In the genomic region with DNA sequence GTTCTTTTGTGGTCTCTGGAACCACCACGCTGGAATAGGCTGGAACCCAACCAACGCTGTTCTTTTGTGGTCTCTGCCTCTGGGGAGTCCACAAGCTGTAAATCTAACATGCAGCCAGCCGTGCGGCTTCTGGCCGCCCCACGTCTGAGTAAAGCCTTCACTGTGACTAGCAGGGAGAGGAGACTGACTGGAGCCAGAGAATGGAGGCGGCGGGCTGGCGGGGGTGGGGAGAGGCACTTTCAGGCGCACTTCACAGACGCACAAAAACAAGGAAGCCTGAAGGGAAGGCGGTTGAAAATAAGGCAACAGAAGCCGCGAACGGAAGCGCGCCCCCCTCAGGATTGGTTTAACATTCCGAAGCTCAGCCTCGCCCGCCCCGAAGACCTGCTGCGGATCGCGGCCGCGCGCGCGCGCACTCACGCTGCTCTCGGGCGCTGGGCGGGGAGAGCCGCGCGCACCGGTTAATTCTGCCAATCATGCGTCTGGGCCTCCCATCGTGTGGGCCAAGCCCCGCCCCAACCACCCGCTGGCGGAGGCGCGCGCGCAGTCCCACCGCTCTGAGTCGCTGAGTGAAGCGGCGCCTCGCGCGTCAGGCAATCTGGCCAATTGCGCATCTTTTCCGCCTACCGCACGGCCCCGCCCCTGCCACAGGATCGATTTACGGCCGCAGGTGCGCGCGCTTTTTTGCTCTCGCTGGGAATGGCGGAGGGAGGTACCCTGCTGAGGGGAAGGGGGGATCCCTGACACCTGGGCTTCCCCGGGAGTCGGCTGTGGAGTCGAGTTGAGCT, we compare ENCODE assay signal across 8 cellular contexts. TPM values are rescaled to one million over a fixed set of nuclear protein-coding genes. Genes with fewer than 3 reads are reported as not detected.
DNase-seq lines count a peak whose midpoint lies in the region; ATAC-seq and TF ChIP-seq lines count a peak whose summit lies in the region.

A gene with protein sequence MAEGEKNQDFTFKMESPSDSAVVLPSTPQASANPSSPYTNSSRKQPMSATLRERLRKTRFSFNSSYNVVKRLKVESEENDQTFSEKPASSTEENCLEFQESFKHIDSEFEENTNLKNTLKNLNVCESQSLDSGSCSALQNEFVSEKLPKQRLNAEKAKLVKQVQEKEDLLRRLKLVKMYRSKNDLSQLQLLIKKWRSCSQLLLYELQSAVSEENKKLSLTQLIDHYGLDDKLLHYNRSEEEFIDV (plus strand): TSS at position 687 of the 788 bp plus-strand sequence. CDS start 13 bp downstream, at position 700.

- H3K27ac ChIP-seq in CD4-positive, alpha-beta T cell (ENCODE audit: low read depth, low read length) = peak within 1 kb of the TSS; percentile 100
- H3K27ac ChIP-seq in left lung = peak within 1 kb of the TSS; percentile 98 to 100

- H3K4me1 ChIP-seq in left lung = peaks cover 4 to 23% of the 10 kb centered on the region in 2 donors

- DNase-seq in CD4-positive, alpha-beta T cell = peak; percentile 97 to 100 (median 98)
- DNase-seq in NCI-H774 (lab: John Stamatoyannopoulos, UW) (peak; percentile 91), left lung (peak; percentile 99 to 100)
- peak; percentile 98 to 99 for DNase-seq in activated CD4-positive, alpha-beta T cell treated with anti-CD3 and anti-CD28 coated beads, Interleukin-2, amount 50 U/mL, for 4 hours
- DNase-seq in stimulated activated CD4-positive, alpha-beta T cell treated with anti-CD3 and anti-CD28 coated beads, Interleukin-2, amount 100 ng/mL, for 48 hours = peak; percentile 96 to 97

- peak; percentile 89 for ATAC-seq in CD4-positive, alpha-beta T cell (ENCODE audit: poor library complexity)
- ATAC-seq in GM19397 (IDR thresholded peaks at IDR 0.05; ENCODE audit: unreplicated experiment) (peak; percentile 94), HG03571 (IDR thresholded peaks at IDR 0.05; ENCODE audit: unreplicated experiment) (peak; percentile 90), left lung (peak; percentile 91)

- H3K27me3 Mint-ChIP-seq in CD4-positive, alpha-beta T cell = no peaks in the 10 kb centered on the region
- no peaks in the 10 kb centered on the region for H3K27me3 Mint-ChIP-seq in dendritic cell treated with granulocyte-macrophage colony-stimulating factor and Interleukin-4, amounts not matched to agents 40 ng/mL and 50 ng/mL, for 4 days

- H3K27me3 ChIP-seq in CD4-positive, alpha-beta T cell (ENCODE audit: control insufficient read depth, insufficient read depth, low read length) = no peaks in the 10 kb centered on the region
- no peaks in the 10 kb centered on the region for H3K27me3 ChIP-seq in left lung

- CTCF ChIA-PET in CD4-positive, alpha-beta T cell (lab: Charles Lee) = interaction anchor here (0.6 to 3.5 kb wide), 23 partner anchors 8 to 459 kb away, joined by 3 to 13 read pairs (median 4); no protein-coding TSS in a partner anchor

- POLR2A ChIA-PET in CD4-positive, alpha-beta T cell (lab: Charles Lee) = interaction anchor here (0.6 to 3.9 kb wide), 42 partner anchors 9 to 929 kb away, joined by 3 to 45 read pairs (median 5); partner anchors contain the start of genes GSTO1, GSTO2, ITPRIP and NT5C2

- peaks cover 37% of the 10 kb centered on the region for H3K4me1 Mint-ChIP-seq in CD4-positive, alpha-beta T cell (ENCODE audit: low read depth)
- peaks cover 14% of the 10 kb centered on the region for H3K4me1 Mint-ChIP-seq in dendritic cell treated with granulocyte-macrophage colony-stimulating factor and Interleukin-4, amounts not matched to agents 40 ng/mL and 50 ng/mL, for 4 days (ENCODE audit: low read depth)

- no peaks in the 10 kb centered on the region for H3K9me3 ChIP-seq in CD4-positive, alpha-beta T cell (ENCODE audit: control insufficient read depth, low read length)
- H3K9me3 ChIP-seq in left lung = no peaks in the 10 kb centered on the region

- H3K27ac Mint-ChIP-seq in CD4-positive, alpha-beta T cell = peak within 1 kb of the TSS; percentile 100
- peak within 1 kb of the TSS; percentile 97 for H3K27ac Mint-ChIP-seq in dendritic cell treated with granulocyte-macrophage colony-stimulating factor and Interleukin-4, amounts not matched to agents 40 ng/mL and 50 ng/mL, for 4 days

- intact Hi-C loops in CD4-positive, alpha-beta T cell (cut with DNase I, micrococcal nuclease) = loop anchor here (1.0 to 10.0 kb wide), 8 partner anchors 111 to 927 kb away; partner anchors contain the start of genes CFAP43 (in 2 of the 2), NT5C2 (in 1 of the 2) and STN1 (in 1 of the 2)
- intact Hi-C loops in dendritic cell treated with granulocyte-macrophage colony-stimulating factor and Interleukin-4, amounts not matched to agents 40 ng/mL and 50 ng/mL, for 4 days (cut with micrococcal nuclease) = loop anchor here (2.0 to 10.0 kb wide), 6 partner anchors 97 to 237 kb away; partner anchors contain the start of genes CFAP58, GSTO2, SLK and STN1
- intact Hi-C loops in left lung (cut with DNase I) = loop anchor here in 1 of 2 donors (10.0 kb wide), 2 partner anchors 77 to 147 kb away; no protein-coding TSS in a partner anchor

- peaks cover 0 to 5% of the 10 kb centered on the region in 2 donors for H3K36me3 ChIP-seq in left lung

- no peaks in the 10 kb centered on the region for H3K9me3 Mint-ChIP-seq in CD4-positive, alpha-beta T cell
- no peaks in the 10 kb centered on the region for H3K9me3 Mint-ChIP-seq in dendritic cell treated with granulocyte-macrophage colony-stimulating factor and Interleukin-4, amounts not matched to agents 40 ng/mL and 50 ng/mL, for 4 days

- H3K4me3 Mint-ChIP-seq in CD4-positive, alpha-beta T cell = peak within 1 kb of the TSS; percentile 97
- peak within 1 kb of the TSS; percentile 88 for H3K4me3 Mint-ChIP-seq in dendritic cell treated with granulocyte-macrophage colony-stimulating factor and Interleukin-4, amounts not matched to agents 40 ng/mL and 50 ng/mL, for 4 days

- H3K36me3 Mint-ChIP-seq in CD4-positive, alpha-beta T cell (ENCODE audit: low read depth) = peaks cover 34% of the 10 kb centered on the region
- H3K36me3 Mint-ChIP-seq in dendritic cell treated with granulocyte-macrophage colony-stimulating factor and Interleukin-4, amounts not matched to agents 40 ng/mL and 50 ng/mL, for 4 days (ENCODE audit: low read depth) = peaks cover 15% of the 10 kb centered on the region

- peak within 1 kb of the TSS; percentile 61 to 68 for H3K4me3 ChIP-seq in left lung

- peak; percentile 58 for TF ChIP-seq CTCF in CD4-positive, alpha-beta T cell (IDR thresholded peaks at IDR 0.05)
- peak in 1 of 2 donors; percentile 66 for TF ChIP-seq CTCF in left lung (IDR thresholded peaks at IDR 0.05)

RNA-seq across cellular contexts. Expression of the gene that starts here (rescaled TPM):
- total RNA-seq in CD4-positive, alpha-beta T cell = 1 to 10 TPM; 7.2 to 7.7 TPM
- 1 to 10 TPM; 9.2 to 9.3 TPM for total RNA-seq in left lung

Comparison
In these comparisons a context has a peak if more than half of its experiments do, and no peak if none do; other contexts are left out.
1. Peak in every context shown above with its lines: DNase-seq, ATAC-seq, H3K4me3 ChIP-seq and H3K27ac ChIP-seq.